13 cellular contexts compared by ENCODE assay signal in the genomic region with DNA sequence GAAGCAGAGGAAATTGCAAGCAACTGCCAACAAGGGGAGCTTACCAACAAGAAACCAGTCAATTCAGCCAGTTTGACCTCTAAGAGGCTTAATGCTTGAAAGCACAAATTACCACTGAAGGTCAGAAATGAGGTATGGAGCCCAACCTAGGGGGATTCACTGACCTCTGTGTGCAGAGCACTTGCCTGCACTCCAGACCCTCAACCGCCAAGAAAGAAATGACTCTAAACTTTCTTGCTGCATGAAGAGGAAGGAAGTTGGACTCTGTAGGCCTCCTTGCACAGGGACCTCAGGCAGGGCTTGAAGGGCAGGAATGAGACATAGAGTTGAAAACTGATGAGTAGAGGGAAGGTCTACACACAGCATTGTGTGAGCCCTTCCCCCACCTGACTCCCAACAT. TPM values are rescaled to one million over a fixed set of nuclear protein-coding genes. Genes with fewer than 3 reads are reported as not detected.
DNase-seq lines count a peak whose midpoint lies in the region; ATAC-seq lines count a peak whose summit lies in the region.
"Had no signal": no experiment of that assay in that cellular context is flagged by ENCODE, and none has a peak within 500 bp of the region (broad histone marks: within the 10 kb centered on the region; RNA-seq: fewer than 3 reads in every experiment).

No MANE protein-coding gene starts in this region.

- H3K27ac Mint-ChIP-seq in activated CD8-positive, alpha-beta memory T cell treated with anti-CD3 and anti-CD28 coated beads, Interleukin-2, amount 10 ng/mL, durations not matched to agents 7 days and 5 days = peak overlapping the region; percentile 44
- H3K27ac Mint-ChIP-seq in stimulated activated naive B cell treated with anti-CD40 and anti-IgM and Interleukin-4, amounts not matched to agents 10 μg/mL and 1 μg/mL and 100 μg/mL, for 72 hours = peak overlapping the region; percentile 72

- ATAC-seq in activated CD8-positive, alpha-beta memory T cell treated with anti-CD3 and anti-CD28 coated beads, Interleukin-2, amount 10 ng/mL, durations not matched to agents 7 days and 5 days = peak; percentile 57
- ATAC-seq in HG02642 (IDR thresholded peaks at IDR 0.05; ENCODE audit: poor library complexity, unreplicated experiment) = peak; percentile 75
- peak; percentile 98 to 99 for ATAC-seq in stimulated activated naive B cell treated with anti-CD40 and anti-IgM and Interleukin-4, amounts not matched to agents 10 μg/mL and 1 μg/mL and 100 μg/mL, for 72 hours (replicated peaks)

- H3K4me1 Mint-ChIP-seq in activated CD8-positive, alpha-beta memory T cell treated with anti-CD3 and anti-CD28 coated beads, Interleukin-2, amount 10 ng/mL, durations not matched to agents 7 days and 5 days = peaks cover 15% of the 10 kb centered on the region
- peaks cover 14 to 37% of the 10 kb centered on the region in 2 donors for H3K4me1 Mint-ChIP-seq in stimulated activated naive B cell treated with anti-CD40 and anti-IgM and Interleukin-4, amounts not matched to agents 10 μg/mL and 1 μg/mL and 100 μg/mL, for 72 hours

- CTCF ChIA-PET in activated CD8-positive, alpha-beta memory T cell treated with anti-CD3 and anti-CD28 coated beads, Interleukin-2, amount 10 ng/mL, durations not matched to agents 7 days and 5 days (lab: Charles Lee) = interaction anchor here (0.8 to 5.1 kb wide), 4 partner anchors 9 to 37 kb away, joined by 3 to 18 read pairs (median 4); partner anchors contain the start of genes ARMH1 and TMEM53

- H3K27me3 Mint-ChIP-seq in activated CD8-positive, alpha-beta memory T cell treated with anti-CD3 and anti-CD28 coated beads, Interleukin-2, amount 10 ng/mL, durations not matched to agents 7 days and 5 days = no peaks in the 10 kb centered on the region
- no peaks in the 10 kb centered on the region for H3K27me3 Mint-ChIP-seq in stimulated activated naive B cell treated with anti-CD40 and anti-IgM and Interleukin-4, amounts not matched to agents 10 μg/mL and 1 μg/mL and 100 μg/mL, for 72 hours

- H3K36me3 Mint-ChIP-seq in activated CD8-positive, alpha-beta memory T cell treated with anti-CD3 and anti-CD28 coated beads, Interleukin-2, amount 10 ng/mL, durations not matched to agents 7 days and 5 days = no peaks in the 10 kb centered on the region
- peaks cover 4% of the 10 kb centered on the region in 2 donors for H3K36me3 Mint-ChIP-seq in stimulated activated naive B cell treated with anti-CD40 and anti-IgM and Interleukin-4, amounts not matched to agents 10 μg/mL and 1 μg/mL and 100 μg/mL, for 72 hours

- H3K4me3 Mint-ChIP-seq in activated CD8-positive, alpha-beta memory T cell treated with anti-CD3 and anti-CD28 coated beads, Interleukin-2, amount 10 ng/mL, durations not matched to agents 7 days and 5 days = no peak overlapping the region
- H3K4me3 Mint-ChIP-seq in stimulated activated naive B cell treated with anti-CD40 and anti-IgM and Interleukin-4, amounts not matched to agents 10 μg/mL and 1 μg/mL and 100 μg/mL, for 72 hours = peak overlapping the region; percentile 45 to 46

- no peaks in the 10 kb centered on the region for H3K9me3 Mint-ChIP-seq in activated CD8-positive, alpha-beta memory T cell treated with anti-CD3 and anti-CD28 coated beads, Interleukin-2, amount 10 ng/mL, durations not matched to agents 7 days and 5 days (ENCODE audit: low read depth)
- H3K9me3 Mint-ChIP-seq in stimulated activated naive B cell treated with anti-CD40 and anti-IgM and Interleukin-4, amounts not matched to agents 10 μg/mL and 1 μg/mL and 100 μg/mL, for 72 hours = no peaks in the 10 kb centered on the region

- DNase-seq in activated CD8-positive, alpha-beta memory T cell treated with anti-CD3 and anti-CD28 coated beads, Interleukin-2, amount 10 ng/mL, durations not matched to agents 7 days and 5 days = peak; percentile 45
- no peak for DNase-seq in activated CD8-positive, alpha-beta memory T cell treated with anti-CD3 and anti-CD28 coated beads, Interleukin-2, amount 50 U/mL, for 4 hours
- DNase-seq in Kasumi-1 (lab: John Stamatoyannopoulos, UW) = peak; percentile 87 to 88
- peak; percentile 75 for DNase-seq in stimulated activated naive B cell treated with anti-CD40 and anti-IgM and Interleukin-4, amounts not matched to agents 10 μg/mL and 1 μg/mL and 100 μg/mL, for 72 hours
- no peak for DNase-seq in stimulated activated naive CD4-positive, alpha-beta T cell (lab: John Stamatoyannopoulos, UW)
- DNase-seq in NCI-H774 (lab: John Stamatoyannopoulos, UW) = no peak
- no peak for DNase-seq in HT-29 (ENCODE audit: low spot score)
- DNase-seq: activated gamma-delta T cell treated with Interleukin-2 at 50 U/mL for 16 hours, NCI-H2227 treated with DMSO at 0.1 percent for 48 hours, tibial artery had no signal

RNA-seq across cellular contexts. Expression of gene ARMH1, which starts 10.0 kb away (rescaled TPM):
- 10 to 100 TPM; 17.0 to 17.2 TPM for total RNA-seq in activated CD8-positive, alpha-beta memory T cell treated with anti-CD3 and anti-CD28 coated beads, Interleukin-2, amount 10 ng/mL, durations not matched to agents 7 days and 5 days
- 0.15 and 0.99 TPM in 2 replicates for total RNA-seq in HT-29 (2014; rRNA removed; shearing (Covaris generic))

RNA-seq across cellular contexts. Expression of gene TMEM53, which starts 10.2 kb away (rescaled TPM):
- 1 to 10 TPM; 3.6 to 3.7 TPM for total RNA-seq in activated CD8-positive, alpha-beta memory T cell treated with anti-CD3 and anti-CD28 coated beads, Interleukin-2, amount 10 ng/mL, durations not matched to agents 7 days and 5 days
- 19.5 and 27.5 TPM in 2 replicates for total RNA-seq in HT-29 (2014; rRNA removed; shearing (Covaris generic))

RNA-seq across cellular contexts. Expression of gene RNU5D-1, which starts 46.4 kb away (rescaled TPM):
- not detected for total RNA-seq in activated CD8-positive, alpha-beta memory T cell treated with anti-CD3 and anti-CD28 coated beads, Interleukin-2, amount 10 ng/mL, durations not matched to agents 7 days and 5 days
- not detected in 2 replicates for total RNA-seq in HT-29 (2014; rRNA removed; shearing (Covaris generic))
- total RNA-seq: myocyte; T-helper 2 cell treated with Interferon-gamma antibody and Interleukin-4, amounts not matched to agents 100 ng/mL and 5 ng/mL, for 36 hours had no signal

RNA-seq across cellular contexts. Expression of gene KIF2C, which starts 55.1 kb away (rescaled TPM):
- total RNA-seq in activated CD8-positive, alpha-beta memory T cell treated with anti-CD3 and anti-CD28 coated beads, Interleukin-2, amount 10 ng/mL, durations not matched to agents 7 days and 5 days = 100 to 1,000 TPM; 102 to 107 TPM
- 57.1 and 63.1 TPM in 2 replicates for total RNA-seq in HT-29 (2014; rRNA removed; shearing (Covaris generic))

Comparison
In these comparisons a context has a peak if more than half of its experiments do, and no peak if none do; other contexts are left out.
1. DNase-seq: peak in activated CD8-positive, alpha-beta memory T cell treated with anti-CD3 and anti-CD28 coated beads, Interleukin-2, amount 10 ng/mL, durations not matched to agents 7 days and 5 days (single experiment), Kasumi-1 (2 of 2) and stimulated activated naive B cell treated with anti-CD40 and anti-IgM and Interleukin-4, amounts not matched to agents 10 μg/mL and 1 μg/mL and 100 μg/mL, for 72 hours (single experiment); none in activated CD8-positive, alpha-beta memory T cell treated with anti-CD3 and anti-CD28 coated beads, Interleukin-2, amount 50 U/mL, for 4 hours (single experiment), stimulated activated naive CD4-positive, alpha-beta T cell (0 of 6), NCI-H774 (single experiment) and HT-29 (single experiment).
2. Peak in every context shown above with its lines, with median percentiles within 50 percentile points of each other: ATAC-seq.